Comparison of ENCODE assay signal across 20 cellular contexts in the genomic region with DNA sequence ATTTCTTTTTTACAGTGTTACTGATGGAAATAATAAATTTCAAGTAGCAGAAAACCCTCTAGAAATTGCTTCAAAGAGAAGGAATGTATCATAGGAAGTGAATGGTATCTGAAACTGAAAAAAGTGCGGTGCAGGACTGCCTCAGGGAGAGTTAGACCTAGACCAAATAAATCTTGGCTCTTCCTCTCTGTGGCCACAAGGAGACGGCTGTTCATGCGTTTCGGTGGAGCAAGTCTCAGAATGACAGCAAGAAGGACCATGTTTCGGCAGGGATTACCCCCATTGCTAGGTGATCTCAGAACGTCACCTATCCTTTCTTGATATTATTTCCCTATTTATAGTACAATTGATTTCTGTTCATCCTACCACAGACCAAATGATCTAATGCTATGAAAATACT.
DNase-seq lines count a peak whose midpoint lies in the region; ATAC-seq, FAIRE-seq and TF ChIP-seq lines count a peak whose summit lies in the region.
"Had no signal": no experiment of that assay in that cellular context is flagged by ENCODE, and none has a peak within 500 bp of the region (broad histone marks: within the 10 kb centered on the region; RNA-seq: fewer than 3 reads in every experiment).

No MANE protein-coding gene starts in this region.

- H3K4me3 ChIP-seq in SK-N-MC, result no peak overlapping the region
- no peak overlapping the region for H3K4me3 ChIP-seq in pancreas
- H3K4me3 ChIP-seq: upper lobe of right lung had no signal

- DNase-seq in GM10248 (ENCODE audit: extremely low spot score), result peak; percentile 28
- peak; percentile 7 for DNase-seq in HEK293T (ENCODE audit: extremely low spot score)
- DNase-seq in SK-N-MC (ENCODE audit: low read depth, low spot score), result peak; percentile 5
- DNase-seq in kidney tubule cell (ENCODE audit: low spot score), result peak; percentile 20
- DNase-seq in pancreas, result no peak
- DNase-seq in NCI-H510A (lab: John Stamatoyannopoulos, UW), result no peak
- DNase-seq in hepatic stellate cell (ENCODE audit: low spot score), result no peak
- DNase-seq: activated CD4-positive, CD25-positive, alpha-beta regulatory T cell; C1 segment of cervical spinal cord; DMS53; glutamatergic neuron; NCI-H1436 treated with DMSO at 0.1 percent for 48 hours; right cardiac atrium; SHP77; stimulated activated naive CD4-positive, alpha-beta T cell; T-helper 2 cell; upper lobe of right lung had no signal

- POLR2A ChIA-PET in GM10248 (lab: Yijun Ruan, JAX), result no interaction called here
- POLR2A ChIA-PET in HEK293T (lab: Yijun Ruan, JAX), result no interaction called here

- peaks cover 0 to 7% (median 0%) of the 10 kb centered on the region in 3 donors for H3K4me1 ChIP-seq in pancreas
- H3K4me1 ChIP-seq: upper lobe of right lung had no signal

- H3K9me3 ChIP-seq in SK-N-MC (ENCODE audit: low read depth, low read length) (no peaks in the 10 kb centered on the region), pancreas (no peaks in the 10 kb centered on the region)
- H3K9me3 ChIP-seq: upper lobe of right lung had no signal

- no peak for ATAC-seq in pancreas
- ATAC-seq in GM19397 (IDR thresholded peaks at IDR 0.05; ENCODE audit: unreplicated experiment), result no peak
- ATAC-seq: esophagus mucosa, right cardiac atrium, upper lobe of right lung had no signal

- H3K27ac ChIP-seq in SK-N-MC (no peak overlapping the region), pancreas (no peak overlapping the region)
- H3K27ac ChIP-seq: upper lobe of right lung had no signal

- WGBS in pancreas, 2 donors, result 91 to 95% methylated on average over 6 of the region's 6 CpGs

- no peak overlapping the region for H3K9ac ChIP-seq in SK-N-MC (ENCODE audit: insufficient read length)

- H3K27me3 ChIP-seq in pancreas, result no peaks in the 10 kb centered on the region
- H3K27me3 ChIP-seq: upper lobe of right lung had no signal

- TF ChIP-seq CTCF in GM10248 (IDR thresholded peaks at IDR 0.05; ENCODE audit: control extremely low read depth, extremely low read depth, low read depth, missing control alignments), result no peak
- TF ChIP-seq CTCF in pancreas (IDR thresholded peaks at IDR 0.05), result no peak

- no peak for FAIRE-seq in pancreas (lab: Jason Lieb, UNC)
- FAIRE-seq: bronchial epithelial cell had no signal

- intact Hi-C loops in pancreas (cut with DNase I), result no loop called here

- CTCF ChIA-PET in GM10248 (lab: Yijun Ruan, JAX), result interaction anchor here (1.4 kb wide), 1 partner anchor 17 kb away, joined by 5 read pairs; no protein-coding TSS in a partner anchor
- CTCF ChIA-PET in HEK293T (lab: Yijun Ruan, JAX), result no interaction called here

- H3K36me3 ChIP-seq in SK-N-MC (ENCODE audit: insufficient read depth, low read length) (no peaks in the 10 kb centered on the region), pancreas (no peaks in the 10 kb centered on the region)
- H3K36me3 ChIP-seq: upper lobe of right lung had no signal

TF ChIP-seq in HEK293T, 16 proteins besides CTCF, POLR2A, EP300 and RAD21:
- no peak for TF ChIP-seq FOXA1 (IDR thresholded peaks at IDR 0.05)
- TF ChIP-seq SP1 (IDR thresholded peaks at IDR 0.05), result no peak
- no peak for TF ChIP-seq BHLHE40 (IDR thresholded peaks at IDR 0.05; ENCODE audit: borderline replicate concordance)
- TF ChIP-seq FOXK2 (IDR thresholded peaks at IDR 0.05), result no peak
- no peak for TF ChIP-seq L3MBTL2 (conservative IDR thresholded peaks at IDR 0.05)
- TF ChIP-seq, protein P1, sequence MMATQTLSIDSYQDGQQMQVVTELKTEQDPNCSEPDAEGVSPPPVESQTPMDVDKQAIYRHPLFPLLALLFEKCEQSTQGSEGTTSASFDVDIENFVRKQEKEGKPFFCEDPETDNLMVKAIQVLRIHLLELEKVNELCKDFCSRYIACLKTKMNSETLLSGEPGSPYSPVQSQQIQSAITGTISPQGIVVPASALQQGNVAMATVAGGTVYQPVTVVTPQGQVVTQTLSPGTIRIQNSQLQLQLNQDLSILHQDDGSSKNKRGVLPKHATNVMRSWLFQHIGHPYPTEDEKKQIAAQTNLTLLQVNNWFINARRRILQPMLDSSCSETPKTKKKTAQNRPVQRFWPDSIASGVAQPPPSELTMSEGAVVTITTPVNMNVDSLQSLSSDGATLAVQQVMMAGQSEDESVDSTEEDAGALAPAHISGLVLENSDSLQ (IDR thresholded peaks at IDR 0.05), result no peak
- no peak for TF ChIP-seq ZNF384 (IDR thresholded peaks at IDR 0.05)
- no peak for TF ChIP-seq HDGF (IDR thresholded peaks at IDR 0.05; ENCODE audit: borderline replicate concordance)
- TF ChIP-seq SUZ12 (IDR thresholded peaks at IDR 0.05), result no peak
- no peak for TF ChIP-seq ELF4 (IDR thresholded peaks at IDR 0.05)
TF ChIP-seq in HEK293T: peak in this region for 0.

Comparison
In these comparisons a context has a peak if more than half of its experiments do, and no peak if none do; other contexts are left out.
1. DNase-seq: peak in GM10248 (single experiment), HEK293T (single experiment), SK-N-MC (single experiment) and kidney tubule cell (single experiment); none in pancreas (0 of 6), NCI-H510A (single experiment) and hepatic stellate cell (single experiment).